Comparison of ENCODE assay signal across 1 cellular context in genomic region chr2:63059434-63060078, GRCh38.
TF ChIP-seq lines count a peak whose summit lies in the region.

No MANE protein-coding gene starts in this region.

TF ChIP-seq in WTC11, 78 proteins besides CTCF, POLR2A, EP300 and RAD21 (continued from another document):
- TF ChIP-seq ERG (CRISPR knock-in tag; IDR thresholded peaks at IDR 0.05) (no peak), STAT6 (CRISPR knock-in tag; conservative IDR thresholded peaks at IDR 0.05; ENCODE audit: low read depth) (no peak), SP1 (CRISPR knock-in tag; conservative IDR thresholded peaks at IDR 0.05) (peak; percentile 56), NFYB (CRISPR knock-in tag; conservative IDR thresholded peaks at IDR 0.05; ENCODE audit: low read depth) (peak; percentile 27; the same call in 1 of the 2 replicates), FOXP4 (CRISPR knock-in tag; IDR thresholded peaks at IDR 0.05) (peak; percentile 93), FOXJ3 (CRISPR knock-in tag; IDR thresholded peaks at IDR 0.05; ENCODE audit: borderline replicate concordance) (no peak), JUN (CRISPR knock-in tag; IDR thresholded peaks at IDR 0.05) (peak; percentile 83), ATF1 (CRISPR knock-in tag; IDR thresholded peaks at IDR 0.05) (0 out of 2 replicates have a peak, but pooled peaks have one; percentile 35), MLX (CRISPR knock-in tag; IDR thresholded peaks at IDR 0.05) (no peak), ZMAT4 (CRISPR knock-in tag; IDR thresholded peaks at IDR 0.05) (no peak), PRDM15 (CRISPR knock-in tag; IDR thresholded peaks at IDR 0.05) (no peak), USF2 (CRISPR knock-in tag; IDR thresholded peaks at IDR 0.05) (peak; percentile 24; the same call in 1 of the 2 replicates), ZNF416 (CRISPR knock-in tag; IDR thresholded peaks at IDR 0.05) (no peak), CDX4 (CRISPR knock-in tag; IDR thresholded peaks at IDR 0.05; ENCODE audit: borderline replicate concordance) (no peak), AFF4 (CRISPR knock-in tag; IDR thresholded peaks at IDR 0.05; ENCODE audit: borderline replicate concordance) (peak; percentile 50; the same call in 1 of the 2 replicates), ZNF219 (CRISPR knock-in tag; IDR thresholded peaks at IDR 0.05; ENCODE audit: borderline replicate concordance) (peak; percentile 82; the same call in 1 of the 2 replicates), NR2C2 (CRISPR knock-in tag; IDR thresholded peaks at IDR 0.05) (0 out of 2 replicates have a peak, but pooled peaks have one; percentile 60), ATF3 (CRISPR knock-in tag; conservative IDR thresholded peaks at IDR 0.05) (no peak), E2F1 (CRISPR knock-in tag; IDR thresholded peaks at IDR 0.05) (no peak), CREB1 (CRISPR knock-in tag; IDR thresholded peaks at IDR 0.05) (0 out of 2 replicates have a peak, but pooled peaks have one; percentile 47), ZNF512 (CRISPR knock-in tag; IDR thresholded peaks at IDR 0.05; ENCODE audit: borderline replicate concordance) (no peak), IRF2 (CRISPR knock-in tag; IDR thresholded peaks at IDR 0.05; ENCODE audit: borderline replicate concordance, low read depth) (peak; percentile 56; the same call in 1 of the 2 replicates), HMGXB4 (CRISPR knock-in tag; IDR thresholded peaks at IDR 0.05) (no peak), EMX1 (CRISPR knock-in tag; IDR thresholded peaks at IDR 0.05) (no peak), MXD4 (CRISPR knock-in tag; IDR thresholded peaks at IDR 0.05; ENCODE audit: borderline replicate concordance) (no peak)
